In the genomic region with DNA sequence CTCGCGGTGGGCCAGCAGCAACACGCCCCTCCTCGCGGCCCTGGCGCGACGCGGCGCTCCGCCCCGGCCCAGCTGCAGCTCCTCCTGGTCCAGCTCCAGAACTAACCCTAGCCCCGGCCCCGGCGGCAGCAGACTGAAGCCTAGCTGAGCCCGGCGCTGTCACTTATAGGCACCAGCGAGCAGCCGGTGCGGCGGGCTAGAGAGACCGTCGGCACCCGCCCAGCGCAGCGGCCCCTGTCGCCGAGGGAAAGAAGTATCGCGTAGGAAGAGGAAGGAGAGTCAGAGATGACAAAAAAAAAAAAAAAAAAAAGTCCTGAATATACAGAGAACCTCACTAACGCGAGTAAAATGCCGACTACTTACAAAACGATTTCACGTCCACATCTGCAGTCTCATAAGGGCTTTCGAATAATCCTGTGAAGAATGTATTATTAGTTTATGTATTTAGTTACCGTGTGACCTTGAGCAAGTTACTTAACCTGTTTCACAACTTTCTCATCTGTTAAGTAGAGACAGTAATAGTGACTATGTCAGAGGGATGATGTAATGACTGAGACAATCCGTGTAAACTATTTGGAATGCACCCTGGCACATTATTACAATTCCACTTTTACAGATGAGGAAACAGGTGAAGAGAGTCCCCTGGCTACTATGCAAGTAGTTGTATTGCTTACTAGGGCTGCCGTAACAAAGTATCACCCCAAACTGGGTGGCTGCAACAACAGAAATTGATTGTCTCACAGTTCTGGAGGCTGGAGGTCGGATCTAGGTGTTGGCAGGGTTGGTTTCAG, we compare ENCODE assay signal across 1 cellular context.
TF ChIP-seq lines count a peak whose summit lies in the region.

A gene (minus strand): TSS at position 135 of the 791 bp plus-strand sequence. CDS start 791 bp downstream, outside the sequence.

TF ChIP-seq in HEK293, 187 proteins besides CTCF, POLR2A, EP300 and RAD21 (continued from another document and continues in another):
- TF ChIP-seq ZNF10 (tag by site-specific recombination; IDR thresholded peaks at IDR 0.05) (peak; percentile 28; the same call in 1 of the 2 replicates), ZNF785 (tag by site-specific recombination; IDR thresholded peaks at IDR 0.05) (peak; percentile 62; the same call in 1 of the 2 replicates), REPIN1 (tag by site-specific recombination; IDR thresholded peaks at IDR 0.05; ENCODE audit: low read depth) (peak; percentile 81; the same call in 1 of the 2 replicates), ZNF221 (tag by site-specific recombination; IDR thresholded peaks at IDR 0.05; ENCODE audit: borderline replicate concordance) (no peak), SCRT2 (tag by site-specific recombination; IDR thresholded peaks at IDR 0.05) (peak; percentile 81), ZNF670 (tag by site-specific recombination; IDR thresholded peaks at IDR 0.05; ENCODE audit: low read depth) (no peak), SP7 (tag by site-specific recombination; IDR thresholded peaks at IDR 0.05) (peak; percentile 91), ZNF335 (tag by site-specific recombination; conservative IDR thresholded peaks at IDR 0.05) (peak; percentile 88), RBAK (tag by site-specific recombination; IDR thresholded peaks at IDR 0.05) (no peak), ZNF302 (tag by site-specific recombination; IDR thresholded peaks at IDR 0.05; ENCODE audit: low read depth) (0 out of 2 replicates have a peak, but pooled peaks have one; percentile 39), ZSCAN16 (tag by site-specific recombination; IDR thresholded peaks at IDR 0.05) (no peak), ZNF214 (tag by site-specific recombination; IDR thresholded peaks at IDR 0.05; ENCODE audit: borderline replicate concordance) (no peak), YY2 (tag by site-specific recombination; IDR thresholded peaks at IDR 0.05) (0 out of 2 replicates have a peak, but pooled peaks have one; percentile 13), KLF7 (tag by site-specific recombination; IDR thresholded peaks at IDR 0.05; ENCODE audit: borderline replicate concordance) (peak; percentile 70; the same call in 1 of the 2 replicates), ZNF521 (tag by site-specific recombination; IDR thresholded peaks at IDR 0.05) (no peak), ZNF202 (tag by site-specific recombination; IDR thresholded peaks at IDR 0.05; ENCODE audit: borderline replicate concordance) (no peak), ZNF223 (tag by site-specific recombination; IDR thresholded peaks at IDR 0.05) (no peak), ZBTB21 (tag by site-specific recombination; IDR thresholded peaks at IDR 0.05) (peak; percentile 94), ZNF623 (tag by site-specific recombination; IDR thresholded peaks at IDR 0.05) (no peak), OSR2 (tag by site-specific recombination; IDR thresholded peaks at IDR 0.05) (no peak), ZNF184 (tag by site-specific recombination; IDR thresholded peaks at IDR 0.05) (peak; percentile 52), IKZF3 (tag by site-specific recombination; IDR thresholded peaks at IDR 0.05) (peak; percentile 54; the same call in 1 of the 2 replicates), ZNF169 (tag by site-specific recombination; IDR thresholded peaks at IDR 0.05) (peak; percentile 70; the same call in 1 of the 2 replicates), ZNF501 (tag by site-specific recombination; IDR thresholded peaks at IDR 0.05) (peak; percentile 76; the same call in 1 of the 2 replicates), ZNF677 (tag by site-specific recombination; IDR thresholded peaks at IDR 0.05) (peak; percentile 72), ZBTB48 (tag by site-specific recombination; IDR thresholded peaks at IDR 0.05) (no peak), ZNF473 (tag by site-specific recombination; IDR thresholded peaks at IDR 0.05) (no peak), ZNF548 (tag by site-specific recombination; IDR thresholded peaks at IDR 0.05) (peak; percentile 99), HOXA7 (CRISPR knock-in tag; IDR thresholded peaks at IDR 0.05; ENCODE audit: borderline replicate concordance) (no peak), TRIM28 (IDR thresholded peaks at IDR 0.05; ENCODE audit: borderline replicate concordance, low read length) (peak; percentile 76; the same call in 1 of the 2 replicates), ZNF776 (tag by site-specific recombination; IDR thresholded peaks at IDR 0.05; ENCODE audit: borderline replicate concordance) (peak; percentile 7; the same call in 1 of the 2 replicates), ZNF324 (tag by site-specific recombination; IDR thresholded peaks at IDR 0.05) (peak; percentile 96), ZNF76 (tag by site-specific recombination; IDR thresholded peaks at IDR 0.05; ENCODE audit: borderline replicate concordance, low read depth) (peak; percentile 77)
- TF ChIP-seq, protein P1, sequence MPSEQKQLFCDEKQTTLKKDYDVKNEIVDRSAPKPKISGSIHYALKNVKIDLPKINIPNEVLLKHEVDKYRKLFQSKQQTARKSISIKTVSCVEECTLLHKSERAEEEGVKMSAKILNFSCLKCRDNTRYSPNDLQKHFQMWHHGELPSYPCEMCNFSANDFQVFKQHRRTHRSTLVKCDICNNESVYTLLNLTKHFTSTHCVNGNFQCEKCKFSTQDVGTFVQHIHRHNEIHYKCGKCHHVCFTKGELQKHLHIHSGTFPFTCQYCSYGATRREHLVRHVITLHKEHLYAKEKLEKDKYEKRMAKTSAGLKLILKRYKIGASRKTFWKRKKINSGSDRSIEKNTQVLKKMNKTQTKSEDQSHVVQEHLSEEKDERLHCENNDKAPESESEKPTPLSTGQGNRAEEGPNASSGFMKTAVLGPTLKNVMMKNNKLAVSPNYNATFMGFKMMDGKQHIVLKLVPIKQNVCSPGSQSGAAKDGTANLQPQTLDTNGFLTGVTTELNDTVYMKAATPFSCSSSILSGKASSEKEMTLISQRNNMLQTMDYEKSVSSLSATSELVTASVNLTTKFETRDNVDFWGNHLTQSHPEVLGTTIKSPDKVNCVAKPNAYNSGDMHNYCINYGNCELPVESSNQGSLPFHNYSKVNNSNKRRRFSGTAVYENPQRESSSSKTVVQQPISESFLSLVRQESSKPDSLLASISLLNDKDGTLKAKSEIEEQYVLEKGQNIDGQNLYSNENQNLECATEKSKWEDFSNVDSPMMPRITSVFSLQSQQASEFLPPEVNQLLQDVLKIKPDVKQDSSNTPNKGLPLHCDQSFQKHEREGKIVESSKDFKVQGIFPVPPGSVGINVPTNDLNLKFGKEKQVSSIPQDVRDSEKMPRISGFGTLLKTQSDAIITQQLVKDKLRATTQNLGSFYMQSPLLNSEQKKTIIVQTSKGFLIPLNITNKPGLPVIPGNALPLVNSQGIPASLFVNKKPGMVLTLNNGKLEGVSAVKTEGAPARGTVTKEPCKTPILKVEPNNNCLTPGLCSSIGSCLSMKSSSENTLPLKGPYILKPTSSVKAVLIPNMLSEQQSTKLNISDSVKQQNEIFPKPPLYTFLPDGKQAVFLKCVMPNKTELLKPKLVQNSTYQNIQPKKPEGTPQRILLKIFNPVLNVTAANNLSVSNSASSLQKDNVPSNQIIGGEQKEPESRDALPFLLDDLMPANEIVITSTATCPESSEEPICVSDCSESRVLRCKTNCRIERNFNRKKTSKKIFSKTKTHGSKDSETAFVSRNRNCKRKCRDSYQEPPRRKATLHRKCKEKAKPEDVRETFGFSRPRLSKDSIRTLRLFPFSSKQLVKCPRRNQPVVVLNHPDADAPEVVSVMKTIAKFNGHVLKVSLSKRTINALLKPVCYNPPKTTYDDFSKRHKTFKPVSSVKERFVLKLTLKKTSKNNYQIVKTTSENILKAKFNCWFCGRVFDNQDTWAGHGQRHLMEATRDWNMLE (tag by site-specific recombination; conservative IDR thresholded peaks at IDR 0.05; ENCODE audit: low read depth): peak; percentile 72
- TF ChIP-seq, protein P2, sequence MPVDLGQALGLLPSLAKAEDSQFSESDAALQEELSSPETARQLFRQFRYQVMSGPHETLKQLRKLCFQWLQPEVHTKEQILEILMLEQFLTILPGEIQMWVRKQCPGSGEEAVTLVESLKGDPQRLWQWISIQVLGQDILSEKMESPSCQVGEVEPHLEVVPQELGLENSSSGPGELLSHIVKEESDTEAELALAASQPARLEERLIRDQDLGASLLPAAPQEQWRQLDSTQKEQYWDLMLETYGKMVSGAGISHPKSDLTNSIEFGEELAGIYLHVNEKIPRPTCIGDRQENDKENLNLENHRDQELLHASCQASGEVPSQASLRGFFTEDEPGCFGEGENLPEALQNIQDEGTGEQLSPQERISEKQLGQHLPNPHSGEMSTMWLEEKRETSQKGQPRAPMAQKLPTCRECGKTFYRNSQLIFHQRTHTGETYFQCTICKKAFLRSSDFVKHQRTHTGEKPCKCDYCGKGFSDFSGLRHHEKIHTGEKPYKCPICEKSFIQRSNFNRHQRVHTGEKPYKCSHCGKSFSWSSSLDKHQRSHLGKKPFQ (tag by site-specific recombination; IDR thresholded peaks at IDR 0.05): peak; percentile 41; the same call in 1 of the 2 replicates
- TF ChIP-seq, protein P3, sequence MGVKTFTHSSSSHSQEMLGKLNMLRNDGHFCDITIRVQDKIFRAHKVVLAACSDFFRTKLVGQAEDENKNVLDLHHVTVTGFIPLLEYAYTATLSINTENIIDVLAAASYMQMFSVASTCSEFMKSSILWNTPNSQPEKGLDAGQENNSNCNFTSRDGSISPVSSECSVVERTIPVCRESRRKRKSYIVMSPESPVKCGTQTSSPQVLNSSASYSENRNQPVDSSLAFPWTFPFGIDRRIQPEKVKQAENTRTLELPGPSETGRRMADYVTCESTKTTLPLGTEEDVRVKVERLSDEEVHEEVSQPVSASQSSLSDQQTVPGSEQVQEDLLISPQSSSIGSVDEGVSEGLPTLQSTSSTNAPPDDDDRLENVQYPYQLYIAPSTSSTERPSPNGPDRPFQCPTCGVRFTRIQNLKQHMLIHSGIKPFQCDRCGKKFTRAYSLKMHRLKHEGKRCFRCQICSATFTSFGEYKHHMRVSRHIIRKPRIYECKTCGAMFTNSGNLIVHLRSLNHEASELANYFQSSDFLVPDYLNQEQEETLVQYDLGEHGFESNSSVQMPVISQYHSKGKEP (tag by site-specific recombination; IDR thresholded peaks at IDR 0.05): peak; percentile 54
- TF ChIP-seq, protein P4, sequence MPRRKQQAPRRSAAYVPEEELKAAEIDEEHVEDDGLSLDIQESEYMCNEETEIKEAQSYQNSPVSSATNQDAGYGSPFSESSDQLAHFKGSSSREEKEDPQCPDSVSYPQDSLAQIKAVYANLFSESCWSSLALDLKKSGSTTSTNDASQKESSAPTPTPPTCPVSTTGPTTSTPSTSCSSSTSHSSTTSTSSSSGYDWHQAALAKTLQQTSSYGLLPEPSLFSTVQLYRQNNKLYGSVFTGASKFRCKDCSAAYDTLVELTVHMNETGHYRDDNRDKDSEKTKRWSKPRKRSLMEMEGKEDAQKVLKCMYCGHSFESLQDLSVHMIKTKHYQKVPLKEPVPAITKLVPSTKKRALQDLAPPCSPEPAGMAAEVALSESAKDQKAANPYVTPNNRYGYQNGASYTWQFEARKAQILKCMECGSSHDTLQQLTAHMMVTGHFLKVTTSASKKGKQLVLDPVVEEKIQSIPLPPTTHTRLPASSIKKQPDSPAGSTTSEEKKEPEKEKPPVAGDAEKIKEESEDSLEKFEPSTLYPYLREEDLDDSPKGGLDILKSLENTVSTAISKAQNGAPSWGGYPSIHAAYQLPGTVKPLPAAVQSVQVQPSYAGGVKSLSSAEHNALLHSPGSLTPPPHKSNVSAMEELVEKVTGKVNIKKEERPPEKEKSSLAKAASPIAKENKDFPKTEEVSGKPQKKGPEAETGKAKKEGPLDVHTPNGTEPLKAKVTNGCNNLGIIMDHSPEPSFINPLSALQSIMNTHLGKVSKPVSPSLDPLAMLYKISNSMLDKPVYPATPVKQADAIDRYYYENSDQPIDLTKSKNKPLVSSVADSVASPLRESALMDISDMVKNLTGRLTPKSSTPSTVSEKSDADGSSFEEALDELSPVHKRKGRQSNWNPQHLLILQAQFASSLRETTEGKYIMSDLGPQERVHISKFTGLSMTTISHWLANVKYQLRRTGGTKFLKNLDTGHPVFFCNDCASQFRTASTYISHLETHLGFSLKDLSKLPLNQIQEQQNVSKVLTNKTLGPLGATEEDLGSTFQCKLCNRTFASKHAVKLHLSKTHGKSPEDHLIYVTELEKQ (tag by site-specific recombination; IDR thresholded peaks at IDR 0.05; ENCODE audit: borderline replicate concordance): peak; percentile 38; the same call in 1 of the 2 replicates
- TF ChIP-seq, protein P5, sequence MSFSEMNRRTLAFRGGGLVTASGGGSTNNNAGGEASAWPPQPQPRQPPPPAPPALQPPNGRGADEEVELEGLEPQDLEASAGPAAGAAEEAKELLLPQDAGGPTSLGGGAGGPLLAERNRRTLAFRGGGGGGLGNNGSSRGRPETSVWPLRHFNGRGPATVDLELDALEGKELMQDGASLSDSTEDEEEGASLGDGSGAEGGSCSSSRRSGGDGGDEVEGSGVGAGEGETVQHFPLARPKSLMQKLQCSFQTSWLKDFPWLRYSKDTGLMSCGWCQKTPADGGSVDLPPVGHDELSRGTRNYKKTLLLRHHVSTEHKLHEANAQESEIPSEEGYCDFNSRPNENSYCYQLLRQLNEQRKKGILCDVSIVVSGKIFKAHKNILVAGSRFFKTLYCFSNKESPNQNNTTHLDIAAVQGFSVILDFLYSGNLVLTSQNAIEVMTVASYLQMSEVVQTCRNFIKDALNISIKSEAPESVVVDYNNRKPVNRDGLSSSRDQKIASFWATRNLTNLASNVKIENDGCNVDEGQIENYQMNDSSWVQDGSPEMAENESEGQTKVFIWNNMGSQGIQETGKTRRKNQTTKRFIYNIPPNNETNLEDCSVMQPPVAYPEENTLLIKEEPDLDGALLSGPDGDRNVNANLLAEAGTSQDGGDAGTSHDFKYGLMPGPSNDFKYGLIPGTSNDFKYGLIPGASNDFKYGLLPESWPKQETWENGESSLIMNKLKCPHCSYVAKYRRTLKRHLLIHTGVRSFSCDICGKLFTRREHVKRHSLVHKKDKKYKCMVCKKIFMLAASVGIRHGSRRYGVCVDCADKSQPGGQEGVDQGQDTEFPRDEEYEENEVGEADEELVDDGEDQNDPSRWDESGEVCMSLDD (tag by site-specific recombination; IDR thresholded peaks at IDR 0.05): no peak
- TF ChIP-seq, protein P6, sequence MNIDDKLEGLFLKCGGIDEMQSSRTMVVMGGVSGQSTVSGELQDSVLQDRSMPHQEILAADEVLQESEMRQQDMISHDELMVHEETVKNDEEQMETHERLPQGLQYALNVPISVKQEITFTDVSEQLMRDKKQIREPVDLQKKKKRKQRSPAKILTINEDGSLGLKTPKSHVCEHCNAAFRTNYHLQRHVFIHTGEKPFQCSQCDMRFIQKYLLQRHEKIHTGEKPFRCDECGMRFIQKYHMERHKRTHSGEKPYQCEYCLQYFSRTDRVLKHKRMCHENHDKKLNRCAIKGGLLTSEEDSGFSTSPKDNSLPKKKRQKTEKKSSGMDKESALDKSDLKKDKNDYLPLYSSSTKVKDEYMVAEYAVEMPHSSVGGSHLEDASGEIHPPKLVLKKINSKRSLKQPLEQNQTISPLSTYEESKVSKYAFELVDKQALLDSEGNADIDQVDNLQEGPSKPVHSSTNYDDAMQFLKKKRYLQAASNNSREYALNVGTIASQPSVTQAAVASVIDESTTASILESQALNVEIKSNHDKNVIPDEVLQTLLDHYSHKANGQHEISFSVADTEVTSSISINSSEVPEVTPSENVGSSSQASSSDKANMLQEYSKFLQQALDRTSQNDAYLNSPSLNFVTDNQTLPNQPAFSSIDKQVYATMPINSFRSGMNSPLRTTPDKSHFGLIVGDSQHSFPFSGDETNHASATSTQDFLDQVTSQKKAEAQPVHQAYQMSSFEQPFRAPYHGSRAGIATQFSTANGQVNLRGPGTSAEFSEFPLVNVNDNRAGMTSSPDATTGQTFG (tag by site-specific recombination; IDR thresholded peaks at IDR 0.05; ENCODE audit: borderline replicate concordance): 0 out of 2 replicates have a peak, but pooled peaks have one; percentile 15
